ENCODE assay signal across 1 cellular context in the genomic region with DNA sequence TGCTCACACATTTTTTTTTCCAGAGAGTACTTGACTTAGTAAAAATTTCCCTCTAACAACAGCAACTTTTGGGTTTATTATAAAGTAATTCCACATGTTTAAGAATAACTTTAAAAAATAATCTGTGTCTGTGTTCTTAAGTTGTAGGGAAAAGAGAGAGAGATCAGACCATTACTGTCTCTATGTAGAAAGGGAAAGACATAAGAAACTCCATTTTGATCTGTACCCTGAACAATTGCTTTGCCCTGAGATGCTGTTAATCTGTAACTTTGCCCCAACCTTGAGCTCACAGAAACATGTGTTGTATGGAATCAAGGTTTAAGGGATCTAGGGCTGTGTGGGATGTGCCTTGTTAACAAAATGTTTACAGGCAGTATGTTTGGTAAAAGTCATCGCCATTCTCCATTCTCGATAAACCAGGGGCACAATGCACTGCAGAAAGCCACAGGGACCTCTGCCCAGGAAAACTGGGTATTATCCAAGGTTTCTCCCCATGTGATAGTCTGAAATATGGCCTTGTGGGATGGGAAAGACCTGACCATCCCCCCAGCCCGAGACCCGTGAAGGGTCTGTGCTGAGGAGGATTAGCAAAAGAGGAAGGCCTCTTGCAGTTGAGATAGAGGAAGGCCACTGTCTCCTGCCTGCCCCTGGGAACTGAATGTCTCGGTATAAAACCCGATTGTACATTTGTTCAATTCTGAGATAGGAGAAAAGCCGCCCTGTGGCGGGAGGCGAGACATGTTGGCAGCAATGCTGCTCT.
TF ChIP-seq lines count a peak whose summit lies in the region.

No MANE protein-coding gene starts in this region.

TF ChIP-seq in GM12878, 131 proteins besides CTCF, POLR2A, EP300 and RAD21:
- TF ChIP-seq, protein P1, sequence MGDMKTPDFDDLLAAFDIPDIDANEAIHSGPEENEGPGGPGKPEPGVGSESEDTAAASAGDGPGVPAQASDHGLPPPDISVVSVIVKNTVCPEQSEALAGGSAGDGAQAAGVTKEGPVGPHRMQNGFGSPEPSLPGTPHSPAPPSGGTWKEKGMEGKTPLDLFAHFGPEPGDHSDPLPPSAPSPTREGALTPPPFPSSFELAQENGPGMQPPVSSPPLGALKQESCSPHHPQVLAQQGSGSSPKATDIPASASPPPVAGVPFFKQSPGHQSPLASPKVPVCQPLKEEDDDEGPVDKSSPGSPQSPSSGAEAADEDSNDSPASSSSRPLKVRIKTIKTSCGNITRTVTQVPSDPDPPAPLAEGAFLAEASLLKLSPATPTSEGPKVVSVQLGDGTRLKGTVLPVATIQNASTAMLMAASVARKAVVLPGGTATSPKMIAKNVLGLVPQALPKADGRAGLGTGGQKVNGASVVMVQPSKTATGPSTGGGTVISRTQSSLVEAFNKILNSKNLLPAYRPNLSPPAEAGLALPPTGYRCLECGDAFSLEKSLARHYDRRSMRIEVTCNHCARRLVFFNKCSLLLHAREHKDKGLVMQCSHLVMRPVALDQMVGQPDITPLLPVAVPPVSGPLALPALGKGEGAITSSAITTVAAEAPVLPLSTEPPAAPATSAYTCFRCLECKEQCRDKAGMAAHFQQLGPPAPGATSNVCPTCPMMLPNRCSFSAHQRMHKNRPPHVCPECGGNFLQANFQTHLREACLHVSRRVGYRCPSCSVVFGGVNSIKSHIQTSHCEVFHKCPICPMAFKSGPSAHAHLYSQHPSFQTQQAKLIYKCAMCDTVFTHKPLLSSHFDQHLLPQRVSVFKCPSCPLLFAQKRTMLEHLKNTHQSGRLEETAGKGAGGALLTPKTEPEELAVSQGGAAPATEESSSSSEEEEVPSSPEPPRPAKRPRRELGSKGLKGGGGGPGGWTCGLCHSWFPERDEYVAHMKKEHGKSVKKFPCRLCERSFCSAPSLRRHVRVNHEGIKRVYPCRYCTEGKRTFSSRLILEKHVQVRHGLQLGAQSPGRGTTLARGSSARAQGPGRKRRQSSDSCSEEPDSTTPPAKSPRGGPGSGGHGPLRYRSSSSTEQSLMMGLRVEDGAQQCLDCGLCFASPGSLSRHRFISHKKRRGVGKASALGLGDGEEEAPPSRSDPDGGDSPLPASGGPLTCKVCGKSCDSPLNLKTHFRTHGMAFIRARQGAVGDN (IDR thresholded peaks at IDR 0.05) = peak; percentile 43; the same call in 1 of the 2 replicates
- TF ChIP-seq ZNF592 (IDR thresholded peaks at IDR 0.05) = 0 out of 2 replicates have a peak, but pooled peaks have one; percentile 78
